26 cellular contexts compared by ENCODE assay signal in genomic region chr12:133061954-133062353, GRCh38.
"Had no signal": no experiment of that assay in that cellular context is flagged by ENCODE, and none has a peak within 500 bp of the region (broad histone marks: within the 10 kb centered on the region; RNA-seq: fewer than 3 reads in every experiment).

No MANE protein-coding gene starts in this region.

- H3K36me3 ChIP-seq: neutrophil, upper lobe of right lung, uterus had no signal

- H3K4me3 ChIP-seq: colonic mucosa, esophagus muscularis mucosa, left ventricle myocardium inferior, lower lobe of right lung, pancreas, skin epidermis, suprapubic skin, transverse colon, upper lobe of right lung, uterus had no signal

- FAIRE-seq: endometrium, pancreas had no signal

- DNase-seq: colonic mucosa; effector memory CD4-positive, alpha-beta T cell; foreskin melanocyte; glutamatergic neuron; hypothalamus; immature natural killer cell; islet precursor cell; kidney glomerular epithelial cell; left colon; left ventricle myocardium inferior; lower lobe of right lung; naive B cell; pancreas; stimulated activated CD4-positive, alpha-beta T cell treated with anti-CD3 and anti-CD28 coated beads, Interleukin-15, amount 100 ng/mL, for 24 hours; stimulated activated CD4-positive, alpha-beta T cell treated with anti-CD3 and anti-CD28 coated beads, Interleukin-2, amount 100 ng/mL, for 48 hours; stimulated activated naive B cell treated with anti-CD40 and anti-IgM and Interleukin-4, amounts not matched to agents 10 μg/mL and 1 μg/mL and 100 μg/mL, for 72 hours; transverse colon; upper lobe of right lung; uterus had no signal

- ATAC-seq: left colon; lower lobe of right lung; natural killer cell treated with Interleukin-12 subunit alpha and Interleukin-12 subunit beta and Interleukin-15 and Interleukin-18, amount 100 ng/mL, for 72 hours; pancreas; stimulated activated naive B cell treated with anti-CD40 and anti-IgM and Interleukin-4, amounts not matched to agents 10 μg/mL and 1 μg/mL and 100 μg/mL, for 72 hours; upper lobe of right lung had no signal

- H3K27ac ChIP-seq: colonic mucosa, epithelial cell of prostate, esophagus muscularis mucosa, left ventricle myocardium inferior, lower lobe of right lung, neutrophil, pancreas, skin epidermis, suprapubic skin, transverse colon, upper lobe of right lung, uterus had no signal

- H3K4me1 ChIP-seq: colonic mucosa, esophagus muscularis mucosa, left ventricle myocardium inferior, lower lobe of right lung, pancreas, suprapubic skin, transverse colon, upper lobe of right lung, uterus had no signal

- H3K27me3 ChIP-seq: colonic mucosa, esophagus muscularis mucosa, neutrophil, pancreas, suprapubic skin, transverse colon, upper lobe of right lung, uterus had no signal
